Comparison of ENCODE assay signal across 1 cellular context in the genomic region with DNA sequence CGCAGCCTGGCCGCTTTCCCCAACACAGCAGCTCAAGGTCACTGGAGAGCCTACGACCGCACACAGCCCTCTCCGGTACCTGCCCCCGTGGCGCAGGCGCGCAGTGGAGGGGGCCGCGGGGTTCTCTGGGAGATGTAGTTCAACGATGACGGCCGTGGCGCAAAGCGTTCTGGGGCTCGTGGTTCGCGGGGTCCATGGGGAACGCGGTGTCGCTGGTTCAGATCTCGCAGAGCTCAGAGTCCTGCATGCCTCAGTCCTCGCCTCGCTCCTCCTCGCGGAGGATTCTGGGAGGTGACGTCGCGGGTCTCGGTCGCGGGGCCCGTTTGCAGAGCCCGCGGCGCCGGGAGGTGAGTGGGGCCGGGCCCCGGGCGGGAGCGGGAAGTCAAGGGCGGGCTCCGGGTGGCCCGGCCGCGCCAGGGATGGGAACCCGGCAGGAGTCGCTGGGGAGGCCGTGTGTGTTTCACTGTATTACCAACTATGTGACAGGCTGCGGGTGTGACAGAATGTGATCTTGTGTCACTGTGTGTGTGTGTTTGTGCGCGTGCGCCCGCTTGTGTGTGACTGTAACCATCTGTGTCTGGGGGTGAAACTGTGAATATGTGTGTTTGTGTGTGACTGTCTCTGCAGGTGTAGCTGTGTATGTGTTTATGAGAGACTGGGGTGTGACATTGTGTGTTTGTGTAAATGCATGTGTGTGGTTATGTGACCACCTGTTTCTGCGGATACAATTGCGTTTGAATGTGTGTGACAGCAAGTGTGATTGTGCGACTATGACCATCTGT.
TF ChIP-seq lines count a peak whose summit lies in the region.

Gene ZNF527, plus strand, starts transcription at position 220 of the 782 bp plus-strand sequence. CDS start 3,100 bp downstream, outside the sequence.

TF ChIP-seq in H1, 55 proteins besides CTCF, POLR2A, EP300 and RAD21:
- no peak for TF ChIP-seq TCF12 (IDR thresholded peaks at IDR 0.05; ENCODE audit: low read depth, low read length)
- peak; percentile 71 for TF ChIP-seq CTBP2 (IDR thresholded peaks at IDR 0.05; ENCODE audit: borderline replicate concordance, insufficient read depth, insufficient read length, low read length)
- TF ChIP-seq SIRT6 (IDR thresholded peaks at IDR 0.05; ENCODE audit: low read length) = no peak
- no peak for TF ChIP-seq CHD7 (IDR thresholded peaks at IDR 0.05; ENCODE audit: insufficient replicate concordance, low read length)
- TF ChIP-seq YY1 (IDR thresholded peaks at IDR 0.05; ENCODE audit: low read depth, low read length) = 0 out of 2 replicates have a peak, but pooled peaks have one; percentile 7
- no peak for TF ChIP-seq RXRA (IDR thresholded peaks at IDR 0.05; ENCODE audit: insufficient read depth, low read depth, low read length)
- no peak for TF ChIP-seq CBX5 (IDR thresholded peaks at IDR 0.05; ENCODE audit: low read depth, low read length)
- TF ChIP-seq CREB1 (IDR thresholded peaks at IDR 0.05) = peak; percentile 87
- TF ChIP-seq HDAC2 (IDR thresholded peaks at IDR 0.05; ENCODE audit: borderline replicate concordance in 1 of 2, low read depth in 2 of 2, low read length in 2 of 2) = 0 out of 4 replicates have a peak, but pooled peaks of 1 of the 2 experiments have one; percentile 27
- TF ChIP-seq SAP30 (IDR thresholded peaks at IDR 0.05; ENCODE audit: insufficient read depth, insufficient replicate concordance, low read length) = no peak
- peak in 1 of 2 experiments; percentile 85; a peak in 2 of 4 replicates for TF ChIP-seq SIN3A (conservative IDR thresholded peaks at IDR 0.05 in 1 of 2, IDR thresholded peaks at IDR 0.05 in 1 of 2; ENCODE audit: low read depth in 1 of 2, low read length in 2 of 2)
- TF ChIP-seq RNF2 (IDR thresholded peaks at IDR 0.05; ENCODE audit: borderline replicate concordance, low read depth, low read length, missing control alignments, poor library complexity, severe bottlenecking) = no peak
- TF ChIP-seq, protein P1, sequence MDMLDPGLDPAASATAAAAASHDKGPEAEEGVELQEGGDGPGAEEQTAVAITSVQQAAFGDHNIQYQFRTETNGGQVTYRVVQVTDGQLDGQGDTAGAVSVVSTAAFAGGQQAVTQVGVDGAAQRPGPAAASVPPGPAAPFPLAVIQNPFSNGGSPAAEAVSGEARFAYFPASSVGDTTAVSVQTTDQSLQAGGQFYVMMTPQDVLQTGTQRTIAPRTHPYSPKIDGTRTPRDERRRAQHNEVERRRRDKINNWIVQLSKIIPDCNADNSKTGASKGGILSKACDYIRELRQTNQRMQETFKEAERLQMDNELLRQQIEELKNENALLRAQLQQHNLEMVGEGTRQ (IDR thresholded peaks at IDR 0.05; ENCODE audit: low read length) = peak; percentile 41; the same call in 1 of the 2 replicates
- no peak for TF ChIP-seq NANOG (IDR thresholded peaks at IDR 0.05; ENCODE audit: insufficient read depth, low read depth, low read length, poor library complexity, severe bottlenecking)
- TF ChIP-seq PHF8 (conservative IDR thresholded peaks at IDR 0.05; ENCODE audit: low read depth, low read length) = peak; percentile 88
- TF ChIP-seq POU5F1 (IDR thresholded peaks at IDR 0.05; ENCODE audit: low read depth, low read length) = no peak
- peak; percentile 91 for TF ChIP-seq CHD2 (IDR thresholded peaks at IDR 0.05; ENCODE audit: low read length)
- TF ChIP-seq KDM5A (IDR thresholded peaks at IDR 0.05; ENCODE audit: low read length) = no peak
- peak; percentile 92 for TF ChIP-seq SIX5 (IDR thresholded peaks at IDR 0.05; ENCODE audit: low read depth, low read length)
- TF ChIP-seq TBP (IDR thresholded peaks at IDR 0.05; ENCODE audit: low read depth, low read length) = peak; percentile 64
- TF ChIP-seq RFX5 (IDR thresholded peaks at IDR 0.05; ENCODE audit: borderline replicate concordance, low read depth, low read length) = no peak
- TF ChIP-seq BRCA1 (IDR thresholded peaks at IDR 0.05; ENCODE audit: low read depth, low read length) = peak; percentile 74
- TF ChIP-seq RBBP5 (IDR thresholded peaks at IDR 0.05; ENCODE audit: borderline replicate concordance, low read depth, low read length) = no peak
- TF ChIP-seq TAF1 (IDR thresholded peaks at IDR 0.05; ENCODE audit: low read depth, low read length) = peak; percentile 75
- peak; percentile 94 for TF ChIP-seq KDM4A (IDR thresholded peaks at IDR 0.05; ENCODE audit: low read depth, low read length, severe bottlenecking)
- 0 out of 2 replicates have a peak, but pooled peaks have one; percentile 14 for TF ChIP-seq CEBPB (IDR thresholded peaks at IDR 0.05; ENCODE audit: low read depth, low read length)
- TF ChIP-seq GABPA (IDR thresholded peaks at IDR 0.05; ENCODE audit: borderline replicate concordance, insufficient read depth, low read length) = no peak
- TF ChIP-seq SRF (IDR thresholded peaks at IDR 0.05; ENCODE audit: low read depth, low read length) = no peak
- TF ChIP-seq GTF2F1 (IDR thresholded peaks at IDR 0.05; ENCODE audit: borderline replicate concordance, low read depth, low read length) = 0 out of 2 replicates have a peak, but pooled peaks have one; percentile 13
- TF ChIP-seq HDAC6 (IDR thresholded peaks at IDR 0.05; ENCODE audit: low read depth, low read length) = no peak
- peak; percentile 82 for TF ChIP-seq POLR2AphosphoS5 (IDR thresholded peaks at IDR 0.05; ENCODE audit: low read depth, low read length)
- TF ChIP-seq, protein P2, sequence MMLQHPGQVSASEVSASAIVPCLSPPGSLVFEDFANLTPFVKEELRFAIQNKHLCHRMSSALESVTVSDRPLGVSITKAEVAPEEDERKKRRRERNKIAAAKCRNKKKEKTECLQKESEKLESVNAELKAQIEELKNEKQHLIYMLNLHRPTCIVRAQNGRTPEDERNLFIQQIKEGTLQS (IDR thresholded peaks at IDR 0.05; ENCODE audit: insufficient read depth, low read depth, low read length) = no peak
- peak; percentile 55 for TF ChIP-seq E2F6 (IDR thresholded peaks at IDR 0.05)
- TF ChIP-seq JUND (IDR thresholded peaks at IDR 0.05; ENCODE audit: low read length) = no peak
- TF ChIP-seq SP1 (IDR thresholded peaks at IDR 0.05; ENCODE audit: low read depth, low read length) = no peak
- TF ChIP-seq CHD1 (IDR thresholded peaks at IDR 0.05; ENCODE audit: low read depth, low read length) = no peak
- TF ChIP-seq JUN (IDR thresholded peaks at IDR 0.05; ENCODE audit: low read depth, low read length) = no peak
- peak; percentile 50 for TF ChIP-seq NRF1 (IDR thresholded peaks at IDR 0.05; ENCODE audit: low read depth, low read length)
- TF ChIP-seq ASH2L (IDR thresholded peaks at IDR 0.05; ENCODE audit: low read length) = peak; percentile 46
- no peak for TF ChIP-seq MAFK (IDR thresholded peaks at IDR 0.05; ENCODE audit: low read depth, low read length)
- no peak for TF ChIP-seq EZH2 (IDR thresholded peaks at IDR 0.05; ENCODE audit: low read depth, low read length, severe bottlenecking)
- peak; percentile 60 for TF ChIP-seq BACH1 (IDR thresholded peaks at IDR 0.05; ENCODE audit: low read length)
- TF ChIP-seq MAX (IDR thresholded peaks at IDR 0.05) = peak; percentile 75; the same call in 1 of the 2 replicates
